13 cellular contexts compared by ENCODE assay signal in genomic region chr2:209476367-209477191, GRCh38. TPM values are rescaled to one million over a fixed set of nuclear protein-coding genes. Genes with fewer than 3 reads are reported as not detected.
A peak's percentile ranks its signal among the peaks of the same experiment; 100 is the strongest.
DNase-seq lines count a peak whose midpoint lies in the region; ATAC-seq and TF ChIP-seq lines count a peak whose summit lies in the region.
"Had no signal": no experiment of that assay in that cellular context is flagged by ENCODE, and none has a peak within 500 bp of the region (broad histone marks: within the 10 kb centered on the region; RNA-seq: fewer than 3 reads in every experiment).

No MANE protein-coding gene starts in this region.

- H3K4me1 ChIP-seq in RWPE2 (ENCODE audit: insufficient read depth, poor library complexity, severe bottlenecking) (peaks cover 48% of the 10 kb centered on the region), prostate gland (replicated peaks) (no peaks in the 10 kb centered on the region)

- H3K4me3 ChIP-seq in RWPE2 (ENCODE audit: severe bottlenecking), result no peak overlapping the region
- H3K4me3 ChIP-seq in prostate gland, result no peak overlapping the region
- H3K4me3 ChIP-seq: upper lobe of left lung had no signal

- H3K36me3 ChIP-seq in RWPE2 (ENCODE audit: low read depth) (no peaks in the 10 kb centered on the region), prostate gland (no peaks in the 10 kb centered on the region)
- H3K36me3 ChIP-seq: upper lobe of left lung had no signal

- TF ChIP-seq CTCF in RWPE2 (IDR thresholded peaks at IDR 0.05; ENCODE audit: poor library complexity, severe bottlenecking), result no peak
- no peak for TF ChIP-seq CTCF in prostate gland (IDR thresholded peaks at IDR 0.05)

- DNase-seq in A172 (ENCODE audit: low spot score) (peak; percentile 57), NCI-H1105 (lab: John Stamatoyannopoulos, UW) (peak; percentile 93), RWPE2 (ENCODE audit: low spot score) (no peak), globus pallidus (ENCODE audit: low spot score) (peak; percentile 62), ACHN (no peak), prostate gland (ENCODE audit: low spot score) (no peak), OCI-M1 (lab: John Stamatoyannopoulos, UW) (no peak)
- DNase-seq: activated T-cell treated with anti-CD3 and anti-CD28 coated beads, Interleukin-2, amount 50 U/mL, for 72 hours; stimulated activated CD4-positive, alpha-beta T cell treated with anti-CD3 and anti-CD28 coated beads, Interleukin-2, amount 100 ng/mL, for 24 hours; T-cell had no signal

- ATAC-seq in RWPE2 (ENCODE audit: low read depth), result no peak
- ATAC-seq in GM19324 (IDR thresholded peaks at IDR 0.05; ENCODE audit: low FRiP score, unreplicated experiment), result no peak
- ATAC-seq: activated T-cell treated with anti-CD3 and anti-CD28 coated beads, Interleukin-2, amount 50 U/mL, for 72 hours; T-cell had no signal

- TF ChIP-seq POLR2A in prostate gland (IDR thresholded peaks at IDR 0.05), result no peak

- H3K27me3 ChIP-seq in RWPE2 (ENCODE audit: insufficient read depth, poor library complexity, severe bottlenecking) (no peaks in the 10 kb centered on the region), prostate gland (replicated peaks; ENCODE audit: insufficient read depth) (no peaks in the 10 kb centered on the region)
- H3K27me3 ChIP-seq: upper lobe of left lung had no signal

- in situ Hi-C loops in ACHN (cut with HindIII; ENCODE audit: low pct_ligation_motif_present, low pct_unique_long_range_greater_than_20kb, low sequenced_read_pairs), result no loop called here

- peak overlapping the region; percentile 10 for H3K27ac ChIP-seq in RWPE2 (ENCODE audit: poor library complexity, severe bottlenecking)
- no peak overlapping the region for H3K27ac ChIP-seq in prostate gland
- H3K27ac ChIP-seq: KMS-11, upper lobe of left lung had no signal

- intact Hi-C loops in prostate gland (cut with DNase I), result no loop called here

- 26% methylated on average over 8 of the region's 8 CpGs for WGBS in prostate gland

- no peaks in the 10 kb centered on the region for H3K9me3 ChIP-seq in RWPE2 (ENCODE audit: severe bottlenecking)
- no peaks in the 10 kb centered on the region for H3K9me3 ChIP-seq in prostate gland
- H3K9me3 ChIP-seq: upper lobe of left lung had no signal

RNA-seq across cellular contexts. Expression of gene MAP2, which starts 52.7 kb away (rescaled TPM):
- 2.1 and 4.3 TPM in 2 replicates for total RNA-seq in A172 (2014; rRNA removed; shearing (Covaris generic))
- 10 to 100 TPM; 18.8 to 30.7 TPM for total RNA-seq in prostate gland

Comparison
In these comparisons a context has a peak if more than half of its experiments do, and no peak if none do; other contexts are left out.
1. DNase-seq: peak in A172 (single experiment), NCI-H1105 (single experiment) and globus pallidus (single experiment); none in RWPE2 (single experiment), ACHN (single experiment), prostate gland (single experiment) and OCI-M1 (single experiment).